24 cellular contexts compared by ENCODE assay signal in genomic region chr6:89680551-89680950, GRCh38. TPM values are rescaled to one million over a fixed set of nuclear protein-coding genes. Genes with fewer than 3 reads are reported as not detected.
DNase-seq lines count a peak whose midpoint lies in the region; ATAC-seq and TF ChIP-seq lines count a peak whose summit lies in the region.
"Had no signal": no experiment of that assay in that cellular context is flagged by ENCODE, and none has a peak within 500 bp of the region (broad histone marks: within the 10 kb centered on the region; RNA-seq: fewer than 3 reads in every experiment).

No MANE protein-coding gene starts in this region.

- H3K4me1 ChIP-seq in left ventricle myocardium inferior (peaks cover 34% of the 10 kb centered on the region), gastrocnemius medialis (peaks cover 38 to 41% of the 10 kb centered on the region in 2 donors), body of pancreas (no peaks in the 10 kb centered on the region)
- H3K4me1 ChIP-seq: Caco-2, HAP-1, SJSA1 had no signal

- no peaks in the 10 kb centered on the region for H3K27me3 ChIP-seq in left ventricle myocardium inferior (ENCODE audit: low read depth)
- no peaks in the 10 kb centered on the region for H3K27me3 ChIP-seq in gastrocnemius medialis
- no peaks in the 10 kb centered on the region for H3K27me3 ChIP-seq in body of pancreas
- H3K27me3 ChIP-seq: SJSA1 had no signal

- 86 to 88% methylated on average over 7 of the region's 7 CpGs for WGBS in body of pancreas, 2 donors

- no peak for TF ChIP-seq POLR2A in gastrocnemius medialis (IDR thresholded peaks at IDR 0.05)
- TF ChIP-seq POLR2A in body of pancreas (IDR thresholded peaks at IDR 0.05), result no peak

- TF ChIP-seq CTCF in left ventricle myocardium inferior (IDR thresholded peaks at IDR 0.05; ENCODE audit: borderline replicate concordance) (no peak), gastrocnemius medialis (IDR thresholded peaks at IDR 0.05 in 4 of 5, conservative IDR thresholded peaks at IDR 0.05 in 1 of 5) (no peak), body of pancreas (IDR thresholded peaks at IDR 0.05) (no peak)

- intact Hi-C loops in Right ventricle myocardium inferior (cut with DNase I), result no loop called here
- intact Hi-C loops in cardiac septum (cut with DNase I), result no loop called here
- intact Hi-C loops in left ventricle myocardium inferior (cut with micrococcal nuclease), result no loop called here
- intact Hi-C loops in gastrocnemius medialis (cut with DNase I; ENCODE audit: low total_unique reads), result no loop called here
- intact Hi-C loops in body of pancreas (cut with DNase I), result no loop called here

- in situ Hi-C loops in gastrocnemius medialis (cut with MboI; ENCODE audit: low sequenced_read_pairs in 4 of 4), result no loop called here

- no peak for DNase-seq in Right ventricle myocardium inferior (ENCODE audit: missing footprints)
- no peak for DNase-seq in cardiac septum (ENCODE audit: low spot score)
- DNase-seq in cerebellar cortex (ENCODE audit: low spot score), result peak; percentile 25
- no peak for DNase-seq in left ventricle myocardium inferior
- DNase-seq in gastrocnemius medialis, result no peak
- DNase-seq in body of pancreas, result no peak
- no peak for DNase-seq in T-helper 9 cell
- DNase-seq: Caco-2; CD8-positive, alpha-beta T cell; DMS 273 treated with DMSO at 0.1 percent for 48 hours; HFFc6; KBM-7; MV-4-11; NCI-H1930; NCI-H524; NCI-H82; NK-92 treated with Interleukin-12 subunit alpha and Interleukin-12 subunit beta, amount 100 ng/mL, for 24 hours; PC-3 had no signal

- no peaks in the 10 kb centered on the region for H3K9me3 ChIP-seq in left ventricle myocardium inferior (replicated peaks)
- H3K9me3 ChIP-seq in gastrocnemius medialis, result no peaks in the 10 kb centered on the region
- H3K9me3 ChIP-seq in body of pancreas, result no peaks in the 10 kb centered on the region
- H3K9me3 ChIP-seq: Caco-2, HAP-1, SJSA1 had no signal

- H3K36me3 ChIP-seq in left ventricle myocardium inferior (peaks cover 93% of the 10 kb centered on the region), gastrocnemius medialis (peaks cover 0 to 64% of the 10 kb centered on the region in 2 donors), body of pancreas (replicated peaks in 1 of 2; ENCODE audit: insufficient read depth in 1 of 2, low read depth in 2 of 2) (peaks cover 24 to 57% of the 10 kb centered on the region in 2 donors)

- ATAC-seq in Right ventricle myocardium inferior, result peak; percentile 65
- ATAC-seq in gastrocnemius medialis, result peak in 1 of 2 donors; percentile 42
- no peak for ATAC-seq in body of pancreas
- ATAC-seq in HG03460 (IDR thresholded peaks at IDR 0.05; ENCODE audit: unreplicated experiment), result no peak
- ATAC-seq: CD8-positive, alpha-beta T cell; PC-3 had no signal

- H3K27ac ChIP-seq in left ventricle myocardium inferior (replicated peaks) (peak overlapping the region; percentile 64), gastrocnemius medialis (peak overlapping the region; percentile 34 to 72 (median 63)), body of pancreas (no peak overlapping the region)
- H3K27ac ChIP-seq: 22Rv1, C4-2B, HL-60, SJSA1 had no signal

- H3K4me3 ChIP-seq in left ventricle myocardium inferior, result no peak overlapping the region
- H3K4me3 ChIP-seq in gastrocnemius medialis, result no peak overlapping the region
- no peak overlapping the region for H3K4me3 ChIP-seq in body of pancreas
- H3K4me3 ChIP-seq: HAP-1, SJSA1 had no signal

RNA-seq across cellular contexts. Expression of gene LYRM2, which starts 42.0 kb away (rescaled TPM):
- 33.2 TPM for total RNA-seq in Right ventricle myocardium inferior
- total RNA-seq in cardiac septum, result 36.2 TPM
- total RNA-seq in left ventricle myocardium inferior, result 41.3 TPM
- total RNA-seq in gastrocnemius medialis, result 10 to 100 TPM; 15.8 to 40.2 (median 23.3) TPM
- total RNA-seq in body of pancreas, result 10 to 100 TPM in 1 of 2 donors, 1 to 10 TPM in 1; 8.0 to 13.8 TPM

Comparison
In these comparisons a context has a peak if more than half of its experiments do, and no peak if none do; other contexts are left out.
1. H3K27ac ChIP-seq: peak in left ventricle myocardium inferior (single experiment) and gastrocnemius medialis (4 of 4); none in body of pancreas (0 of 4).